Comparison of ENCODE assay signal across 25 cellular contexts in genomic region chr13:37748913-37749312, GRCh38.
"Had no signal": no experiment of that assay in that cellular context is flagged by ENCODE, and none has a peak within 500 bp of the region (broad histone marks: within the 10 kb centered on the region; RNA-seq: fewer than 3 reads in every experiment).

No MANE protein-coding gene starts in this region.

- H3K4me3 ChIP-seq: MG63, PC-9, Peyer's patch, SJCRH30 had no signal

- DNase-seq: Karpas-422; KG1; MG63; NCI-H1092 treated with DMSO at 0.1 percent for 48 hours; NCI-H1436 treated with DMSO at 0.1 percent for 48 hours; NCI-H1694; NCI-H187 treated with DMSO at 0.1 percent for 48 hours; NCI-H2029 treated with DMSO at 0.1 percent for 48 hours; NCI-H2171 treated with DMSO at 0.1 percent for 48 hours; NCI-H345; NCI-H510A; NCI-H524 treated with DMSO at 0.1 percent for 48 hours; NCI-H69; NCI-H774; NK-92 treated with Interleukin-12 subunit alpha and Interleukin-12 subunit beta, amount 100 ng/mL, for 24 hours; PC-9; Peyer's patch; SHP77 treated with DMSO at 0.1 percent for 48 hours; SJCRH30; T-helper 1 cell; T-helper 17 cell had no signal

- H3K27me3 ChIP-seq: MG63, Peyer's patch had no signal

- H3K4me2 ChIP-seq: PC-9 had no signal

- H3K4me1 ChIP-seq: Peyer's patch had no signal

- H3K36me3 ChIP-seq: MG63, Peyer's patch, SJCRH30 had no signal

- H3K27ac ChIP-seq: HL-60, PC-9, Peyer's patch, SJCRH30 had no signal

- H3K9me3 ChIP-seq: MG63, Peyer's patch, SJCRH30 had no signal

- ATAC-seq: Right ventricle myocardium inferior, SK-N-SH treated with all-trans-retinoic acid at 6 μM for 48 hours, T-helper 17 cell had no signal

- H2AFZ ChIP-seq: PC-9 had no signal

- FAIRE-seq: HTR-8/SVneo had no signal
